ENCODE assay signal across 9 cellular contexts in the genomic region with DNA sequence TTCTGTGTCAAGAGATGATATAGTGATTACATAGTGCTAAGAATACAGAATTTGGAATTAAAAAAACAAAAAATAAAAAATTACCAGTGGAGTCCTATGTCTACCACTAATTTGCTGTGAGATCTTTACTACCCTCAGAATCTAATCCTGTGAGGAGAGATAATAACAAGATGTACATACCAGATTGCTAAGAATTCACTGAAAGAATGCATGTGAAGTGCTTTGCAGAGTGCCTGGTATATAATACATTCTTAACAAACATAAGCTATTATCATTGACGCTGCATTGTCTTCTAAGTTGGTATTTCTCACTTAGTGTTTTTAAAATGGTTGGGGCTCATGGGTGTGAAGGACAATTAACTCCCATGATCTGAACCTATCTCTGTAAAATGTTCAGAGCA.
"Had no signal": no experiment of that assay in that cellular context is flagged by ENCODE, and none has a peak within 500 bp of the region (broad histone marks: within the 10 kb centered on the region; RNA-seq: fewer than 3 reads in every experiment).

No MANE protein-coding gene starts in this region.

- H3K27ac Mint-ChIP-seq: H9, HFFc6, IgD-negative memory B cell had no signal

- H3K27me3 Mint-ChIP-seq: IgD-negative memory B cell had no signal

- H3K4me1 Mint-ChIP-seq: IgD-negative memory B cell had no signal

- H3K27ac ChIP-seq: GM23248, HL-60, KMS-11 had no signal

- H3K4me3 Mint-ChIP-seq: H9, HFFc6, IgD-negative memory B cell had no signal

- H3K9ac ChIP-seq: GM23248, KMS-11 had no signal

- H3K9me3 Mint-ChIP-seq: H9 had no signal

- DNase-seq: GM23248, H9, HCEC 1CT, HFFc6, KBM-7 had no signal

- H2AFZ ChIP-seq: GM23248 had no signal

- H3K36me3 Mint-ChIP-seq: IgD-negative memory B cell had no signal

- ATAC-seq: HepG2 had no signal

- H3K4me3 ChIP-seq: GM23248 had no signal

- H3K4me2 ChIP-seq: KMS-11 had no signal
